In the genomic region with DNA sequence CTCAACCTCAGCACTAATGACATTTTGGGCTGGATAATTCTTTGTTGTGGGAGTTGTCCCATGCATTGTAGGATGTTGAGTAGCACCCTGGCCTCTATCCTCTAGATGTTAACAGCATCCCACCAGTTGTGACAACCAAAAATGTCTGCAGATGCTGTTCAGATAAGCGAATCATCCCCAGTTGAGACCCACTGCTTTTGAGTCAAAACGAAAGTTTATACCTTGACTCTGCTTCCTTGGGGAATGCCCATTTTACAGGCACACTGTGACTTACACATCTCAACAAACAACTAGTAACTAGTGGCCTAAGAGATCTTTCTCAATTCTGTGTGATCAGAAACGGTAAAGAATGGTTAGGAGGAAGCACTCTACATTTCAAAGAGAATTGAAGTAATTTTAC, we compare ENCODE assay signal across 13 cellular contexts. TPM values are rescaled to one million over a fixed set of nuclear protein-coding genes. Genes with fewer than 3 reads are reported as not detected.
A peak's percentile ranks its signal among the peaks of the same experiment; 100 is the strongest.
DNase-seq lines count a peak whose midpoint lies in the region; ATAC-seq and TF ChIP-seq lines count a peak whose summit lies in the region.
"Had no signal": no experiment of that assay in that cellular context is flagged by ENCODE, and none has a peak within 500 bp of the region (broad histone marks: within the 10 kb centered on the region; RNA-seq: fewer than 3 reads in every experiment).

No MANE protein-coding gene starts in this region.

- in situ Hi-C loops in GM13977 (cut with MboI; ENCODE audit: low pct_unique_long_range_greater_than_20kb, low sequenced_read_pairs, unreplicated experiment): no loop called here

- DNase-seq in GM13977 (ENCODE audit: low spot score) (peak; percentile 22), mucosa of gallbladder (ENCODE audit: low spot score) (no peak), anterior cingulate cortex (lab: John Stamatoyannopoulos, UW) (no peak), AG08395 (ENCODE audit: low spot score) (no peak), substantia nigra (lab: John Stamatoyannopoulos, UW) (no peak)
- DNase-seq: amygdala; CD8-positive, alpha-beta memory T cell; effector CD8-positive, alpha-beta T cell; NCI-H2029; WERI-Rb-1 had no signal

- TF ChIP-seq CTCF in GM13977 (IDR thresholded peaks at IDR 0.05; ENCODE audit: extremely low read depth, insufficient read depth, missing control alignments): no peak

- peak; percentile 98 for ATAC-seq in GM19023 (IDR thresholded peaks at IDR 0.05; ENCODE audit: unreplicated experiment)
- peak; percentile 99 for ATAC-seq in HG02588 (IDR thresholded peaks at IDR 0.05; ENCODE audit: unreplicated experiment)
- peak; percentile 98 for ATAC-seq in HG03354 (IDR thresholded peaks at IDR 0.05; ENCODE audit: poor library complexity, severe bottlenecking, unreplicated experiment)

- no peak overlapping the region for H3K27ac ChIP-seq in substantia nigra (ENCODE audit: low read depth, low read length, poor library complexity, severe bottlenecking)
- H3K27ac ChIP-seq: WERI-Rb-1 had no signal

RNA-seq across cellular contexts. Expression of a gene that starts 37.0 kb away (rescaled TPM):
- total RNA-seq in mucosa of gallbladder: 17.2 TPM
